ENCODE assay signal across 16 cellular contexts in the genomic region with DNA sequence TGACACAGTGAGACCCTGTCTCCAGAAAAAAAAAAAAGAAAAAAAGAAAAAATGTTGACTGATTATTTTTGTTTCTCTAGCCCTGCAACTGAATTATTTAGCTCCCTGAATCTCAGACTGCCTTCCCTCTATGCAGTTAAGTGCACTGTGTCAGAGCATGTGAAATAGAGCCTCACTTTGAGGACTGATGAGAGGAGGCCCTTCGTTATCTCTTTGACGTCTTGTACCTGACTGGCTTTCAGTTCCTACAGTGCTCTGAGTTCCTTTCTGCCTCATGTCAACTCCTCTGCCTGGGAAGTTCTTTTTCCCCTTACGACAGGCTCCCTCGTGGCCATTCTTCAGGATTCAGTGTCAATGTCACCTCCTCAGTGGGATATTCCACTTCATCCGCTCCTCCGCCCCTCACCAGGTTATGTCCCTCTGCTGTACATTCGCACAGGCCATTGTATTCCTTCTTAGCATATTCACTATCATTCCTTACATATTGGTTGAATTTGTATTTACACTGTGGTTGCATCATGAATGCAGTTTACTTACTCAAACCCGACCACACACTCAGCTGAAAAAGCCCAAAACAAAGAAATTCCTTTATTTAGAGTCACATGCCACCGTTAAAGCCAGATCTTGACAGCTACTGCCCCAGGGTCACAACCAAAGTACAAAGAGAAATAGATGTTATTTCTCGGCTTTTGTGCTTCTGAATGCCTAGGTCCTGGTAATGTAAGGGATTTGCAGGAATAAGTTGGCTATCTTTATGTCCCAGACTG. TPM values are rescaled to one million over a fixed set of nuclear protein-coding genes. Genes with fewer than 3 reads are reported as not detected.
DNase-seq lines count a peak whose midpoint lies in the region.
"Had no signal": no experiment of that assay in that cellular context is flagged by ENCODE, and none has a peak within 500 bp of the region (broad histone marks: within the 10 kb centered on the region; RNA-seq: fewer than 3 reads in every experiment).

No MANE protein-coding gene starts in this region.

- peaks cover 21 to 24% of the 10 kb centered on the region in 2 experiments for H3K4me1 ChIP-seq in trophoblast cell (ENCODE audit: control insufficient read depth in 1 of 2, insufficient read depth in 2 of 2, low read length in 2 of 2)
- H3K4me1 ChIP-seq in Karpas-422 (ENCODE audit: low read length), result peaks cover 8% of the 10 kb centered on the region

- H3K4ac ChIP-seq in trophoblast cell (ENCODE audit: low read depth, low read length), result no peak overlapping the region

- H4K91ac ChIP-seq in trophoblast cell (ENCODE audit: low read depth, low read length), result peak overlapping the region; percentile 11

- H3K27me3 ChIP-seq in trophoblast cell (ENCODE audit: insufficient read depth, low read length), result no peaks in the 10 kb centered on the region
- no peaks in the 10 kb centered on the region for H3K27me3 ChIP-seq in Karpas-422 (ENCODE audit: low read length)

- no peak overlapping the region for H3K23ac ChIP-seq in trophoblast cell (ENCODE audit: low read length)

- H2AK5ac ChIP-seq in trophoblast cell (ENCODE audit: low read length), result peak overlapping the region; percentile 3

- H3K79me1 ChIP-seq in trophoblast cell (ENCODE audit: low read length), result peaks cover 17% of the 10 kb centered on the region

- no peak overlapping the region for H4K12ac ChIP-seq in trophoblast cell (ENCODE audit: low read depth, low read length)

- H3K4me3 ChIP-seq in trophoblast cell (ENCODE audit: low read depth, low read length) (no peak overlapping the region), Karpas-422 (ENCODE audit: low read length) (no peak overlapping the region)
- H3K4me3 ChIP-seq: lower lobe of right lung, SK-N-MC had no signal

- no peaks in the 10 kb centered on the region for H3K9me3 ChIP-seq in trophoblast cell (ENCODE audit: insufficient read depth, low read depth, low read length)
- H3K9me3 ChIP-seq in Karpas-422 (ENCODE audit: low read length), result no peaks in the 10 kb centered on the region
- H3K9me3 ChIP-seq: lower lobe of right lung had no signal

- H3K9ac ChIP-seq in trophoblast cell (ENCODE audit: low read length) (no peak overlapping the region), Karpas-422 (ENCODE audit: low read length) (no peak overlapping the region)

- peak overlapping the region; percentile 1 for H4K8ac ChIP-seq in trophoblast cell (ENCODE audit: low read depth, low read length)

- H3K27ac ChIP-seq in trophoblast cell (ENCODE audit: low read depth, low read length), result peak overlapping the region; percentile 37
- no peak overlapping the region for H3K27ac ChIP-seq in Karpas-422 (ENCODE audit: low read length)
- H3K27ac ChIP-seq: lower lobe of right lung, SK-N-MC had no signal

- H3K14ac ChIP-seq in trophoblast cell (ENCODE audit: low read length), result no peak overlapping the region

- no peak overlapping the region for H3K4me2 ChIP-seq in trophoblast cell (ENCODE audit: low read length)
- H3K4me2 ChIP-seq in Karpas-422 (ENCODE audit: low read depth, low read length, poor library complexity, severe bottlenecking), result no peak overlapping the region

- no peaks in the 10 kb centered on the region for H3K9me2 ChIP-seq in Karpas-422 (replicated peaks; ENCODE audit: insufficient read depth, low read length)

- H2BK5ac ChIP-seq in trophoblast cell (ENCODE audit: low read depth, low read length, poor library complexity), result no peak overlapping the region

- peak overlapping the region; percentile 11 for H2BK12ac ChIP-seq in trophoblast cell (ENCODE audit: low read length)

- H2AFZ ChIP-seq in trophoblast cell (ENCODE audit: insufficient read depth, low read length, poor library complexity), result no peak overlapping the region
- no peak overlapping the region for H2AFZ ChIP-seq in Karpas-422 (ENCODE audit: low read length)

- DNase-seq in H4 (ENCODE audit: low spot score) (peak; percentile 79), SK-MEL-5 (ENCODE audit: low read depth, low spot score) (peak; percentile 64), fibroblast of gingiva (ENCODE audit: low read depth) (peak; percentile 76), trophoblast cell (peak; percentile 58 to 90), NCI-H82 treated with DMSO at 0.1 percent for 48 hours (lab: John Stamatoyannopoulos, UW; ENCODE audit: unreplicated experiment) (no peak), Karpas-422 (no peak), activated gamma-delta T cell treated with Interleukin-2 at 50 U/mL for 16 hours (no peak)
- DNase-seq: activated CD4-positive, alpha-beta T cell treated with anti-CD3 and anti-CD28 coated beads, Interleukin-2, amount 50 U/mL, for 4 hours; activated T-cell treated with anti-CD3 and anti-CD28 coated beads, Interleukin-2, amount 50 U/mL, for 4 hours; CD4-positive, alpha-beta memory T cell; central memory CD4-positive, alpha-beta T cell; glutamatergic neuron; lower lobe of right lung; NCI-H1417; NCI-H2227 treated with DMSO at 0.1 percent for 48 hours had no signal

- in situ Hi-C loops in SK-MEL-5 (cut with HindIII; ENCODE audit: low pct_unique_long_range_greater_than_20kb, low sequenced_read_pairs), result no loop called here

- no peaks in the 10 kb centered on the region for H3K36me3 ChIP-seq in trophoblast cell (ENCODE audit: control insufficient read depth in 1 of 2, insufficient read depth in 2 of 2, low read length in 2 of 2)
- H3K36me3 ChIP-seq in Karpas-422 (ENCODE audit: insufficient read depth, low read length), result no peaks in the 10 kb centered on the region
- H3K36me3 ChIP-seq: lower lobe of right lung had no signal

- H2BK120ac ChIP-seq in trophoblast cell (ENCODE audit: insufficient read depth, low read length, poor library complexity), result peak overlapping the region; percentile 71

- no peaks in the 10 kb centered on the region for H3K79me2 ChIP-seq in trophoblast cell (ENCODE audit: control insufficient read depth, insufficient read depth, low read length, poor library complexity)
- no peaks in the 10 kb centered on the region for H3K79me2 ChIP-seq in Karpas-422 (ENCODE audit: low read length)

- WGBS in trophoblast cell (ENCODE audit: extremely low coverage, insufficient coverage, insufficient read length), result no CpG with 5 or more reads among the region's 10 CpGs

- H4K20me1 ChIP-seq in Karpas-422 (ENCODE audit: insufficient read depth, low read depth, low read length), result no peaks in the 10 kb centered on the region

- peak overlapping the region; percentile 8 for H3K18ac ChIP-seq in trophoblast cell (ENCODE audit: low read length)

RNA-seq across cellular contexts. Expression of gene CAMK2G, which starts 18.1 kb away (rescaled TPM):
- total RNA-seq in H4 (2014; rRNA removed; shearing (Covaris generic)), result 24.1 and 27.4 TPM in 2 replicates
- 8.9 and 12.2 TPM in 2 replicates for total RNA-seq in SK-MEL-5 (2014; rRNA removed; shearing (Covaris generic))
- 12.3 and 12.7 TPM in 2 replicates for polyA plus RNA-seq in SK-MEL-5 (2015; cell fraction: cytosol; rRNA removed)
- polyA plus RNA-seq in SK-MEL-5 (2015; cell fraction: nucleus; rRNA removed), result 45.5 and 46.1 TPM in 2 replicates
- polyA plus RNA-seq in trophoblast cell (2013), result 21.4 and 23.0 TPM in 2 replicates
- total RNA-seq in Karpas-422 (2014; rRNA removed; shearing (Covaris generic); ENCODE audit: low replicate concordance), result 28.2 and 33.5 TPM in 2 replicates

RNA-seq across cellular contexts. Expression of gene PLAU, which starts 18.4 kb away (rescaled TPM):
- total RNA-seq in H4 (2014; rRNA removed; shearing (Covaris generic)), result 149 and 153 TPM in 2 replicates
- 0.05 TPM in 1 of 2 replicates, not detected in the other for total RNA-seq in SK-MEL-5 (2014; rRNA removed; shearing (Covaris generic))
- not detected in 2 replicates for polyA plus RNA-seq in SK-MEL-5 (2015; cell fraction: cytosol; rRNA removed)
- polyA plus RNA-seq in SK-MEL-5 (2015; cell fraction: nucleus; rRNA removed), result not detected in 2 replicates
- 5.6 and 6.2 TPM in 2 replicates for polyA plus RNA-seq in trophoblast cell (2013)
- 3.2 and 6.3 TPM in 2 replicates for total RNA-seq in Karpas-422 (2014; rRNA removed; shearing (Covaris generic); ENCODE audit: low replicate concordance)
- polyA plus RNA-seq: CD4-positive, alpha-beta memory T cell had no signal

Comparison
In these comparisons a context has a peak if more than half of its experiments do, and no peak if none do; other contexts are left out.
1. DNase-seq: peak in H4 (single experiment), SK-MEL-5 (single experiment), fibroblast of gingiva (single experiment) and trophoblast cell (2 of 2); none in NCI-H82 treated with DMSO at 0.1 percent for 48 hours (single experiment), Karpas-422 (single experiment) and activated gamma-delta T cell treated with Interleukin-2 at 50 U/mL for 16 hours (single experiment).
2. RNA of gene PLAU, which starts 18.4 kb away (total RNA-seq): 149 to 153 TPM in H4; 3.2 to 6.3 TPM in Karpas-422 and 0.05 TPM in SK-MEL-5; every median in the first group is over 10 times any median in the second.